Comparison of ENCODE assay signal across 1 cellular context in genomic region chr17:72719582-72720493, GRCh38.
TF ChIP-seq lines count a peak whose summit lies in the region.

No MANE protein-coding gene starts in this region.

TF ChIP-seq in GM23338, 12 proteins besides CTCF, POLR2A, EP300 and RAD21 (continued from another document):
- no peak for TF ChIP-seq REST (IDR thresholded peaks at IDR 0.05; ENCODE audit: unreplicated experiment)
- TF ChIP-seq JUNB (IDR thresholded peaks at IDR 0.05; ENCODE audit: unreplicated experiment) = no peak
- TF ChIP-seq ZNF331 (CRISPR knock-in tag; IDR thresholded peaks at IDR 0.05; ENCODE audit: low read depth) = no peak
TF ChIP-seq in GM23338: peak in this region for 0.
